Comparison of ENCODE assay signal across 14 cellular contexts in genomic region chrX:10754445-10754844, GRCh38.
"Had no signal": no experiment of that assay in that cellular context is flagged by ENCODE, and none has a peak within 500 bp of the region (broad histone marks: within the 10 kb centered on the region; RNA-seq: fewer than 3 reads in every experiment).

No MANE protein-coding gene starts in this region.

- DNase-seq: activated effector memory CD4-positive, alpha-beta T cell treated with Interleukin-2 at 50 U/mL for 16 hours; activated T-cell treated with anti-CD3 and anti-CD28 coated beads, Interleukin-2, amount 50 U/mL, for 1 hour; amniotic stem cell; brain microvascular endothelial cell; cerebellar nuclear complex; endodermal cell; erythroblast; kidney glomerular epithelial cell; naive thymus-derived CD4-positive, alpha-beta T cell; psoas muscle; stimulated activated CD8-positive, alpha-beta memory T cell treated with anti-CD3 and anti-CD28 coated beads, Interleukin-4, amount 100 ng/mL, for 48 hours; stimulated activated naive CD8-positive, alpha-beta T cell treated with anti-CD3 and anti-CD28 coated beads, Interleukin-15, Interleukin-2, amounts not matched to agents 100 U/mL and 50 U/mL, for 24 hours; T-helper 17 cell had no signal

- H3K4me3 ChIP-seq: psoas muscle, suprapubic skin had no signal

- H3K4me1 ChIP-seq: psoas muscle had no signal

- H3K9me3 ChIP-seq: psoas muscle, suprapubic skin had no signal

- H3K27ac ChIP-seq: psoas muscle, suprapubic skin had no signal

- H3K36me3 ChIP-seq: brain microvascular endothelial cell, suprapubic skin had no signal

- H3K27me3 ChIP-seq: brain microvascular endothelial cell, suprapubic skin had no signal
